10 cellular contexts compared by ENCODE assay signal in genomic region chr16:69481901-69482341, GRCh38. TPM values are rescaled to one million over a fixed set of nuclear protein-coding genes. Genes with fewer than 3 reads are reported as not detected.
A peak's percentile ranks its signal among the peaks of the same experiment; 100 is the strongest.
DNase-seq lines count a peak whose midpoint lies in the region; ATAC-seq, FAIRE-seq and TF ChIP-seq lines count a peak whose summit lies in the region.
"Had no signal": no experiment of that assay in that cellular context is flagged by ENCODE, and none has a peak within 500 bp of the region (broad histone marks: within the 10 kb centered on the region; RNA-seq: fewer than 3 reads in every experiment).

No MANE protein-coding gene starts in this region.

- peak; percentile 88 for DNase-seq in BE2C
- peak; percentile 40 for DNase-seq in SHP77 treated with DMSO at 0.1 percent for 48 hours (lab: John Stamatoyannopoulos, UW)
- DNase-seq in fibroblast of peridontal ligament (ENCODE audit: extremely low read depth) = peak; percentile 71
- DNase-seq in nucleus accumbens (lab: John Stamatoyannopoulos, UW) = peak in 49 of 56 donors; percentile 9 to 84 (median 54)
- DNase-seq in GM19239 (ENCODE audit: insufficient read length, low spot score) = no peak
- DNase-seq in GM12892 (ENCODE audit: insufficient read length) = no peak
- DNase-seq: activated CD4-positive, alpha-beta T cell treated with anti-CD3 and anti-CD28 coated beads for 4 hours; DMS53 had no signal

- H3K27me3 ChIP-seq in BE2C = no peaks in the 10 kb centered on the region

- H3K4me3 ChIP-seq in BE2C (ENCODE audit: low read depth, low read length) = peak overlapping the region; percentile 41

- no peak for FAIRE-seq in GM19239 (lab: Jason Lieb, UNC)
- FAIRE-seq in GM12892 (lab: Jason Lieb, UNC) = no peak

- no peak for ATAC-seq in HG03196 (IDR thresholded peaks at IDR 0.05; ENCODE audit: unreplicated experiment)
- ATAC-seq in GM18519 (IDR thresholded peaks at IDR 0.05; ENCODE audit: low FRiP score, unreplicated experiment) = no peak

- no peak for TF ChIP-seq POLR2A in GM12892 (IDR thresholded peaks at IDR 0.05; ENCODE audit: low read depth, low read length)

- H3K36me3 ChIP-seq in BE2C = no peaks in the 10 kb centered on the region

- H3K4me1 ChIP-seq in BE2C = peaks cover 18% of the 10 kb centered on the region

- no peaks in the 10 kb centered on the region for H3K9me3 ChIP-seq in BE2C

- peak; percentile 26; the same call in 1 of the 2 replicates for TF ChIP-seq CTCF in BE2C (IDR thresholded peaks at IDR 0.05; ENCODE audit: low read depth, low read length)

RNA-seq across cellular contexts. Expression of gene CYB5B, which starts 57.5 kb away (rescaled TPM):
- polyA plus RNA-seq in BE2C (2012; ENCODE audit: insufficient read depth, insufficient read length, low read depth) = 108 TPM
- polyA plus RNA-seq in GM12892 (2012; ENCODE audit: missing spikeins) = 127 TPM

Comparison
In these comparisons a context has a peak if more than half of its experiments do, and no peak if none do; other contexts are left out.
1. DNase-seq: peak in BE2C (single experiment), SHP77 treated with DMSO at 0.1 percent for 48 hours (single experiment), fibroblast of peridontal ligament (single experiment) and nucleus accumbens (49 of 56); none in GM19239 (single experiment) and GM12892 (single experiment).